ENCODE assay signal across 8 cellular contexts in genomic region chr4:88457307-88458090, GRCh38. TPM values are rescaled to one million over a fixed set of nuclear protein-coding genes. Genes with fewer than 3 reads are reported as not detected.
A peak's percentile ranks its signal among the peaks of the same experiment; 100 is the strongest.
DNase-seq lines count a peak whose midpoint lies in the region; ATAC-seq and TF ChIP-seq lines count a peak whose summit lies in the region.

No MANE protein-coding gene starts in this region.

- ATAC-seq in GM21786 (IDR thresholded peaks at IDR 0.05; ENCODE audit: unreplicated experiment) (peak; percentile 31), left cardiac atrium (peak; percentile 67 to 77)

- H3K27ac Mint-ChIP-seq in progenitor cell of endocrine pancreas, result peak overlapping the region; percentile 69

- H3K4me3 Mint-ChIP-seq in progenitor cell of endocrine pancreas (ENCODE audit: low read depth), result peak overlapping the region; percentile 85

- peaks cover 4% of the 10 kb centered on the region for H3K4me1 Mint-ChIP-seq in progenitor cell of endocrine pancreas (ENCODE audit: low read depth)

- TF ChIP-seq CTCF in GM10266 (IDR thresholded peaks at IDR 0.05; ENCODE audit: control insufficient read depth, insufficient read depth, low read depth, missing control alignments), result no peak
- no peak for TF ChIP-seq CTCF in LNCaP clone FGC (IDR thresholded peaks at IDR 0.05; ENCODE audit: control insufficient read depth, extremely low read depth, insufficient read depth)
- no peak for TF ChIP-seq CTCF in progenitor cell of endocrine pancreas (IDR thresholded peaks at IDR 0.05; ENCODE audit: unreplicated experiment)

- peaks cover 46% of the 10 kb centered on the region for H3K27me3 Mint-ChIP-seq in progenitor cell of endocrine pancreas

- DNase-seq in GM10266 (ENCODE audit: extremely low spot score) (peak; percentile 43), LNCaP clone FGC (ENCODE audit: low read depth) (no peak), activated gamma-delta T cell treated with Interleukin-2 at 50 U/mL for 16 hours (peak; percentile 29), left cardiac atrium (peak; percentile 59), progenitor cell of endocrine pancreas (ENCODE audit: low spot score, unreplicated experiment) (peak; percentile 37), A172 (ENCODE audit: low spot score) (no peak), NCI-H2196 treated with DMSO at 0.1 percent for 48 hours (lab: John Stamatoyannopoulos, UW; ENCODE audit: unreplicated experiment) (no peak)

- peaks cover 3% of the 10 kb centered on the region for H3K9me3 Mint-ChIP-seq in progenitor cell of endocrine pancreas (ENCODE audit: low read depth)

- intact Hi-C loops in left cardiac atrium (cut with DNase I), result loop anchor here (10.0 kb wide), 2 partner anchors 63 to 83 kb away; partner anchors contain the start of gene HERC6 (in 1 of the 2)

- H3K36me3 Mint-ChIP-seq in progenitor cell of endocrine pancreas (ENCODE audit: insufficient read depth), result no peaks in the 10 kb centered on the region

- H3K4me3 ChIP-seq in LNCaP clone FGC (ENCODE audit: low read depth, low read length), result peak overlapping the region; percentile 51

RNA-seq across cellular contexts. Expression of gene HERC5, which starts 0.6 kb away (rescaled TPM):
- 1 to 10 TPM; 2.4 to 3.7 TPM for total RNA-seq in left cardiac atrium
- 2.6 and 3.5 TPM in 2 replicates for total RNA-seq in progenitor cell of endocrine pancreas
- 13.1 and 14.5 TPM in 2 replicates for total RNA-seq in A172 (2014; rRNA removed; shearing (Covaris generic))

Comparison
In these comparisons a context has a peak if more than half of its experiments do, and no peak if none do; other contexts are left out.
1. DNase-seq: peak in GM10266 (single experiment), activated gamma-delta T cell treated with Interleukin-2 at 50 U/mL for 16 hours (single experiment), left cardiac atrium (single experiment) and progenitor cell of endocrine pancreas (single experiment); none in LNCaP clone FGC (single experiment), A172 (single experiment) and NCI-H2196 treated with DMSO at 0.1 percent for 48 hours (single experiment).